ENCODE assay signal across 1 cellular context in the genomic region with DNA sequence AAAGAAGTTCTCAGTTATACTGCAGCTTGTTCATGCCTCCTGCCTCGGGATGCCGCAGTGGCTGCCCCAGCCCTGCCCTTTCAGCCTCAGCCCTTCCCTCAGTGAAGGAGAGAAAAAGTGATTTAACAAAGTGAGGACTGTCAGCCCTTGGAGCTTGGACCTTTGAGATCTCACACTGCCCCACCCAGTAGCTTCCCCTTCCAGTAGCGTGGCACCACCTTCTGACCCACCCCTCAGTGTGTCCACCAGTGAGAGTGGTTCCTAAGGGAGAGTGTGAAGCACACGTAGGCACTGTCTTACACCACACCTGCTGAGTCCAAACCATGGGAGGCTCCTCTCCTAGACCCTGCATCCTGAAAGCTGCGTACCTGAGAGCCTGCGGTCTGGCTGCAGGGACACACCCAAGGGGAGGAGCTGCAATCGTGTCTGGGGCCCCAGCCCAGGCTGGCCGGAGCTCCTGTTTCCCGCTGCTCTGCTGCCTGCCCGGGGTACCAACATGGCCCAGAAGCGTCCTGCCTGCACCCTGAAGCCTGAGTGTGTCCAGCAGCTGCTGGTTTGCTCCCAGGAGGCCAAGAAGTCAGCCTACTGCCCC.
TF ChIP-seq lines count a peak whose summit lies in the region.

CDA (plus strand) TSS at position 464 of the 592 bp plus-strand sequence; CDS start at position 497, 33 bp downstream.

TF ChIP-seq in HepG2, 621 proteins besides CTCF, POLR2A, EP300 and RAD21 (continued from another document):
- TF ChIP-seq, protein P1, sequence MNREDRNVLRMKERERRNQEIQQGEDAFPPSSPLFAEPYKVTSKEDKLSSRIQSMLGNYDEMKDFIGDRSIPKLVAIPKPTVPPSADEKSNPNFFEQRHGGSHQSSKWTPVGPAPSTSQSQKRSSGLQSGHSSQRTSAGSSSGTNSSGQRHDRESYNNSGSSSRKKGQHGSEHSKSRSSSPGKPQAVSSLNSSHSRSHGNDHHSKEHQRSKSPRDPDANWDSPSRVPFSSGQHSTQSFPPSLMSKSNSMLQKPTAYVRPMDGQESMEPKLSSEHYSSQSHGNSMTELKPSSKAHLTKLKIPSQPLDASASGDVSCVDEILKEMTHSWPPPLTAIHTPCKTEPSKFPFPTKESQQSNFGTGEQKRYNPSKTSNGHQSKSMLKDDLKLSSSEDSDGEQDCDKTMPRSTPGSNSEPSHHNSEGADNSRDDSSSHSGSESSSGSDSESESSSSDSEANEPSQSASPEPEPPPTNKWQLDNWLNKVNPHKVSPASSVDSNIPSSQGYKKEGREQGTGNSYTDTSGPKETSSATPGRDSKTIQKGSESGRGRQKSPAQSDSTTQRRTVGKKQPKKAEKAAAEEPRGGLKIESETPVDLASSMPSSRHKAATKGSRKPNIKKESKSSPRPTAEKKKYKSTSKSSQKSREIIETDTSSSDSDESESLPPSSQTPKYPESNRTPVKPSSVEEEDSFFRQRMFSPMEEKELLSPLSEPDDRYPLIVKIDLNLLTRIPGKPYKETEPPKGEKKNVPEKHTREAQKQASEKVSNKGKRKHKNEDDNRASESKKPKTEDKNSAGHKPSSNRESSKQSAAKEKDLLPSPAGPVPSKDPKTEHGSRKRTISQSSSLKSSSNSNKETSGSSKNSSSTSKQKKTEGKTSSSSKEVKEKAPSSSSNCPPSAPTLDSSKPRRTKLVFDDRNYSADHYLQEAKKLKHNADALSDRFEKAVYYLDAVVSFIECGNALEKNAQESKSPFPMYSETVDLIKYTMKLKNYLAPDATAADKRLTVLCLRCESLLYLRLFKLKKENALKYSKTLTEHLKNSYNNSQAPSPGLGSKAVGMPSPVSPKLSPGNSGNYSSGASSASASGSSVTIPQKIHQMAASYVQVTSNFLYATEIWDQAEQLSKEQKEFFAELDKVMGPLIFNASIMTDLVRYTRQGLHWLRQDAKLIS (CRISPR knock-in tag; IDR thresholded peaks at IDR 0.05) = no peak
- TF ChIP-seq GABPB1 (CRISPR knock-in tag; IDR thresholded peaks at IDR 0.05) (peak; percentile 38; the same call in 1 of the 2 replicates), ATF7-NPFF (CRISPR knock-in tag; IDR thresholded peaks at IDR 0.05; ENCODE audit: low read depth) (no peak), TBL1XR1 (IDR thresholded peaks at IDR 0.05; ENCODE audit: borderline replicate concordance, low read length, partially characterized antibody) (no peak), ATF7 (IDR thresholded peaks at IDR 0.05) (no peak), ATF7 (CRISPR knock-in tag; IDR thresholded peaks at IDR 0.05) (0 out of 2 replicates have a peak, but pooled peaks have one; percentile 23), ZMYM3 (CRISPR knock-in tag; IDR thresholded peaks at IDR 0.05) (peak; percentile 83; the same call in 1 of the 2 replicates), MZF1 (CRISPR knock-in tag; IDR thresholded peaks at IDR 0.05; ENCODE audit: borderline replicate concordance) (no peak), ZNF747 (CRISPR knock-in tag; IDR thresholded peaks at IDR 0.05; ENCODE audit: borderline replicate concordance) (no peak), ZNF121 (CRISPR knock-in tag; IDR thresholded peaks at IDR 0.05) (0 out of 2 replicates have a peak, but pooled peaks have one; percentile 10), ZNF383 (CRISPR knock-in tag; IDR thresholded peaks at IDR 0.05; ENCODE audit: borderline replicate concordance) (peak; percentile 50; the same call in 1 of the 2 replicates), SP1 (IDR thresholded peaks at IDR 0.05) (no peak), SP1 (CRISPR knock-in tag; IDR thresholded peaks at IDR 0.05) (no peak), ZNF746 (CRISPR knock-in tag; IDR thresholded peaks at IDR 0.05) (no peak), SP5 (CRISPR knock-in tag; IDR thresholded peaks at IDR 0.05; ENCODE audit: borderline replicate concordance, low read depth) (peak; percentile 12; the same call in 1 of the 2 replicates), NR2F1 (CRISPR knock-in tag; IDR thresholded peaks at IDR 0.05) (0 out of 4 replicates have a peak, but pooled peaks of 1 of the 2 experiments have one; percentile 10), ATF4 (CRISPR knock-in tag; IDR thresholded peaks at IDR 0.05) (0 out of 4 replicates have a peak, but pooled peaks of 1 of the 2 experiments have one; percentile 21), ZFP36L1 (CRISPR knock-in tag; IDR thresholded peaks at IDR 0.05) (no peak), CREB3 (CRISPR knock-in tag; IDR thresholded peaks at IDR 0.05) (no peak)
- TF ChIP-seq, protein P2, sequence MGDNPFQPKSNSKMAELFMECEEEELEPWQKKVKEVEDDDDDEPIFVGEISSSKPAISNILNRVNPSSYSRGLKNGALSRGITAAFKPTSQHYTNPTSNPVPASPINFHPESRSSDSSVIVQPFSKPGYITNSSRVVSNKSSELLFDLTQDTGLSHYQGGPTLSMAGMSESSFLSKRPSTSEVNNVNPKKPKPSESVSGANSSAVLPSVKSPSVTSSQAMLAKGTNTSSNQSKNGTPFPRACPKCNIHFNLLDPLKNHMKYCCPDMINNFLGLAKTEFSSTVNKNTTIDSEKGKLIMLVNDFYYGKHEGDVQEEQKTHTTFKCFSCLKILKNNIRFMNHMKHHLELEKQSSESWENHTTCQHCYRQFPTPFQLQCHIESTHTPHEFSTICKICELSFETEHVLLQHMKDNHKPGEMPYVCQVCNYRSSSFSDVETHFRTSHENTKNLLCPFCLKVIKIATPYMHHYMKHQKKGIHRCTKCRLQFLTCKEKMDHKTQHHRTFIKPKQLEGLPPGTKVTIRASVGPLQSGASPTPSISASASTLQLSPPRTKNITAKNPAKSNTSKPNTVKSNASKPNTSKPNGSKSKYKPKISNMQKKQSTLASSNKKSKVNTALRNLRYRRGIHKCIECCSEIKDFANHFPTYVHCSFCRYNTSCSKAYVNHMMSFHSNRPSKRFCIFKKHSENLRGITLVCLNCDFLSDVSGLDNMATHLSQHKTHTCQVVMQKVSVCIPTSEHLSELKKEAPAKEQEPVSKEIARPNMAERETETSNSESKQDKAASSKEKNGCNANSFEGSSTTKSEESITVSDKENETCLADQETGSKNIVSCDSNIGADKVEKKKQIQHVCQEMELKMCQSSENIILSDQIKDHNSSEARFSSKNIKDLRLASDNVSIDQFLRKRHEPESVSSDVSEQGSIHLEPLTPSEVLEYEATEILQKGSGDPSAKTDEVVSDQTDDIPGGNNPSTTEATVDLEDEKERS (CRISPR knock-in tag; IDR thresholded peaks at IDR 0.05) = 0 out of 2 replicates have a peak, but pooled peaks have one; percentile 22
- TF ChIP-seq, protein P3, sequence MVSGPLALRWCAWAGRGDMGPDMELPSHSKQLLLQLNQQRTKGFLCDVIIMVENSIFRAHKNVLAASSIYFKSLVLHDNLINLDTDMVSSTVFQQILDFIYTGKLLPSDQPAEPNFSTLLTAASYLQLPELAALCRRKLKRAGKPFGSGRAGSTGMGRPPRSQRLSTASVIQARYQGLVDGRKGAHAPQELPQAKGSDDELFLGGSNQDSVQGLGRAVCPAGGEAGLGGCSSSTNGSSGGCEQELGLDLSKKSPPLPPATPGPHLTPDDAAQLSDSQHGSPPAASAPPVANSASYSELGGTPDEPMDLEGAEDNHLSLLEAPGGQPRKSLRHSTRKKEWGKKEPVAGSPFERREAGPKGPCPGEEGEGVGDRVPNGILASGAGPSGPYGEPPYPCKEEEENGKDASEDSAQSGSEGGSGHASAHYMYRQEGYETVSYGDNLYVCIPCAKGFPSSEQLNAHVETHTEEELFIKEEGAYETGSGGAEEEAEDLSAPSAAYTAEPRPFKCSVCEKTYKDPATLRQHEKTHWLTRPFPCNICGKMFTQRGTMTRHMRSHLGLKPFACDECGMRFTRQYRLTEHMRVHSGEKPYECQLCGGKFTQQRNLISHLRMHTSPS (CRISPR knock-in tag; IDR thresholded peaks at IDR 0.05; ENCODE audit: low read depth) = 0 out of 2 replicates have a peak, but pooled peaks have one; percentile 40
